ENCODE assay signal across 1 cellular context in genomic region chr4:24884925-24885324, GRCh38.
TF ChIP-seq lines count a peak whose summit lies in the region.

No MANE protein-coding gene starts in this region.

TF ChIP-seq in HepG2, 621 proteins besides CTCF, POLR2A, EP300 and RAD21:
- no peak for TF ChIP-seq ZNF274 (CRISPR knock-in tag; IDR thresholded peaks at IDR 0.05)
- no peak for TF ChIP-seq ZNF550 (CRISPR knock-in tag; IDR thresholded peaks at IDR 0.05; ENCODE audit: borderline replicate concordance)
- TF ChIP-seq ZBTB42 (CRISPR knock-in tag; IDR thresholded peaks at IDR 0.05), result no peak
- no peak for TF ChIP-seq ZNF639 (CRISPR knock-in tag; conservative IDR thresholded peaks at IDR 0.05)
- TF ChIP-seq ZSCAN31 (CRISPR knock-in tag; IDR thresholded peaks at IDR 0.05; ENCODE audit: low read depth), result no peak
- TF ChIP-seq REXO4 (CRISPR knock-in tag; IDR thresholded peaks at IDR 0.05; ENCODE audit: borderline replicate concordance), result no peak
- TF ChIP-seq HNRNPLL (IDR thresholded peaks at IDR 0.05; ENCODE audit: low read depth, low read length, poor library complexity, severe bottlenecking), result no peak
- TF ChIP-seq KLF9 (CRISPR knock-in tag; IDR thresholded peaks at IDR 0.05; ENCODE audit: low read depth), result no peak
- TF ChIP-seq ZNF354B (CRISPR knock-in tag; IDR thresholded peaks at IDR 0.05), result no peak
- no peak for TF ChIP-seq ZNF784 (CRISPR knock-in tag; IDR thresholded peaks at IDR 0.05; ENCODE audit: borderline replicate concordance)
- no peak for TF ChIP-seq ZNF772 (CRISPR knock-in tag; IDR thresholded peaks at IDR 0.05)
- no peak for TF ChIP-seq ZGPAT (CRISPR knock-in tag; IDR thresholded peaks at IDR 0.05)
- no peak for TF ChIP-seq FOXK2 (IDR thresholded peaks at IDR 0.05)
- no peak for TF ChIP-seq SOX13 (IDR thresholded peaks at IDR 0.05)
- TF ChIP-seq SOX13 (CRISPR knock-in tag; conservative IDR thresholded peaks at IDR 0.05 in 1 of 2, IDR thresholded peaks at IDR 0.05 in 1 of 2), result no peak
- no peak for TF ChIP-seq ZNF850 (CRISPR knock-in tag; conservative IDR thresholded peaks at IDR 0.05)
- TF ChIP-seq JUND (CRISPR knock-in tag; IDR thresholded peaks at IDR 0.05), result no peak
- TF ChIP-seq ZNF260 (CRISPR knock-in tag; IDR thresholded peaks at IDR 0.05; ENCODE audit: borderline replicate concordance, low read depth), result no peak
